ENCODE assay signal across 21 cellular contexts in genomic region chr2:139293992-139294548, GRCh38.
A peak's percentile ranks its signal among the peaks of the same experiment; 100 is the strongest.
DNase-seq lines count a peak whose midpoint lies in the region; ATAC-seq and TF ChIP-seq lines count a peak whose summit lies in the region.
"Had no signal": no experiment of that assay in that cellular context is flagged by ENCODE, and none has a peak within 500 bp of the region (broad histone marks: within the 10 kb centered on the region; RNA-seq: fewer than 3 reads in every experiment).

No MANE protein-coding gene starts in this region.

- peaks cover 9% of the 10 kb centered on the region for H3K4me1 Mint-ChIP-seq in Calu3 (ENCODE audit: low read depth, unreplicated experiment)
- H3K4me1 Mint-ChIP-seq in HFFc6 (ENCODE audit: low read depth), result no peaks in the 10 kb centered on the region

- no peaks in the 10 kb centered on the region for H3K79me2 ChIP-seq in PC-9 (ENCODE audit: low read depth)

- H3K9me3 Mint-ChIP-seq in Calu3 (ENCODE audit: low read depth, unreplicated experiment), result peaks cover 9% of the 10 kb centered on the region
- H3K9me3 Mint-ChIP-seq in HFFc6, result peaks cover 59% of the 10 kb centered on the region

- TF ChIP-seq CTCF in Calu3 (IDR thresholded peaks at IDR 0.05; ENCODE audit: unreplicated experiment) (no peak), PC-9 (conservative IDR thresholded peaks at IDR 0.05) (no peak), HFFc6 (IDR thresholded peaks at IDR 0.05) (no peak)

- no peaks in the 10 kb centered on the region for H3K9me3 ChIP-seq in PC-9 (ENCODE audit: insufficient read depth, low read depth)

- no peak for ATAC-seq in GM21381 (IDR thresholded peaks at IDR 0.05; ENCODE audit: unreplicated experiment)
- no peak for ATAC-seq in GM21423 (IDR thresholded peaks at IDR 0.05; ENCODE audit: unreplicated experiment)
- ATAC-seq: HCT116 had no signal

- no peaks in the 10 kb centered on the region for H3K36me3 ChIP-seq in PC-9 (ENCODE audit: low read depth)

- H3K27me3 ChIP-seq in PC-9 (ENCODE audit: insufficient read depth, low read depth), result no peaks in the 10 kb centered on the region

- no peak overlapping the region for H3K27ac ChIP-seq in PC-9
- H3K27ac ChIP-seq: KMS-11, SK-N-MC had no signal

- no peaks in the 10 kb centered on the region for H3K27me3 Mint-ChIP-seq in Calu3 (ENCODE audit: unreplicated experiment)
- H3K27me3 Mint-ChIP-seq in HFFc6 (ENCODE audit: insufficient read depth), result peaks cover 1% of the 10 kb centered on the region

- CTCF ChIA-PET in Calu3 (lab: Charles Lee) (no interaction called here), PC-9 (lab: Charles Lee) (no interaction called here)

- H3K4me3 Mint-ChIP-seq in Calu3 (ENCODE audit: low read depth, unreplicated experiment), result peak overlapping the region; percentile 35
- H3K4me3 Mint-ChIP-seq in HFFc6, result no peak overlapping the region

- H3K9me2 ChIP-seq in PC-9 (ENCODE audit: insufficient read depth), result no peaks in the 10 kb centered on the region

- BruUV-seq in Calu3 (replicated peaks; lab: Mats Ljungman, UMichigan) (no TSS peak), PC-9 (replicated peaks; lab: Mats Ljungman, UMichigan) (no TSS peak)

- POLR2A ChIA-PET in PC-9 (lab: Charles Lee; ENCODE audit: unreplicated experiment), result no interaction called here

- H2AFZ ChIP-seq in PC-9, result no peak overlapping the region

- no peak overlapping the region for H3K4me3 ChIP-seq in PC-9
- H3K4me3 ChIP-seq: SK-N-MC had no signal

- no peaks in the 10 kb centered on the region for H3F3A ChIP-seq in PC-9 (ENCODE audit: insufficient read depth, low read depth)

- H3K27ac Mint-ChIP-seq in Calu3 (ENCODE audit: unreplicated experiment) (peak overlapping the region; percentile 35), HFFc6 (no peak overlapping the region)

- DNase-seq in Calu3 (no peak), HPDE6-E6E7 (ENCODE audit: extremely low spot score) (peak; percentile 41), PC-9 (peak in 1 of 2 experiments; percentile 8), kidney tubule cell (ENCODE audit: low spot score) (peak; percentile 44), 8988T (no peak), HFFc6 (no peak)
- DNase-seq: AML-193, DMS 273 treated with DMSO at 0.1 percent for 48 hours, NCI-H1048, NCI-H1436 treated with DMSO at 0.1 percent for 48 hours, NCI-H2029 treated with DMSO at 0.1 percent for 48 hours, NCI-H2171 treated with DMSO at 0.1 percent for 48 hours, NCI-H446, NCI-H69, SHP77, T1000 had no signal

- intact Hi-C loops in Calu3 (cut with micrococcal nuclease; ENCODE audit: unreplicated experiment), result no loop called here
- intact Hi-C loops in PC-9 (cut with micrococcal nuclease; ENCODE audit: unreplicated experiment), result no loop called here

- H3K36me3 Mint-ChIP-seq in Calu3 (ENCODE audit: insufficient read depth, unreplicated experiment) (no peaks in the 10 kb centered on the region), HFFc6 (ENCODE audit: low read depth) (peaks cover 4% of the 10 kb centered on the region; the same call in 1 of the 2 replicates)

- H4K20me1 ChIP-seq in PC-9 (ENCODE audit: insufficient read depth), result no peaks in the 10 kb centered on the region

- no peaks in the 10 kb centered on the region for H3K4me1 ChIP-seq in PC-9 (replicated peaks; ENCODE audit: insufficient read depth)

- H3K4me2 ChIP-seq in PC-9, result peak overlapping the region; percentile 42
- H3K4me2 ChIP-seq: KMS-11 had no signal

Comparison
In these comparisons a context has a peak if more than half of its experiments do, and no peak if none do; other contexts are left out.
1. DNase-seq: peak in HPDE6-E6E7 (single experiment) and kidney tubule cell (single experiment); none in Calu3 (single experiment), 8988T (single experiment) and HFFc6 (single experiment).